Comparison of ENCODE assay signal across 17 cellular contexts in genomic region chr1:209882286-209882685, GRCh38. TPM values are rescaled to one million over a fixed set of nuclear protein-coding genes. Genes with fewer than 3 reads are reported as not detected.
DNase-seq lines count a peak whose midpoint lies in the region; ATAC-seq and TF ChIP-seq lines count a peak whose summit lies in the region.
"Had no signal": no experiment of that assay in that cellular context is flagged by ENCODE, and none has a peak within 500 bp of the region (broad histone marks: within the 10 kb centered on the region; RNA-seq: fewer than 3 reads in every experiment).

No MANE protein-coding gene starts in this region.

- H2AFZ ChIP-seq in PC-3 (ENCODE audit: low read length), result no peak overlapping the region

- H3F3A ChIP-seq in PC-3 (ENCODE audit: low read length, unreplicated experiment), result no peaks in the 10 kb centered on the region

- TF ChIP-seq POLR2A in prostate gland (IDR thresholded peaks at IDR 0.05) (no peak), gastrocnemius medialis (IDR thresholded peaks at IDR 0.05) (no peak)

- no peak overlapping the region for H3K27ac ChIP-seq in PC-3 (ENCODE audit: low read length)
- H3K27ac ChIP-seq in foreskin keratinocyte, result peak overlapping the region; percentile 98
- H3K27ac ChIP-seq in substantia nigra (ENCODE audit: low read depth, low read length, poor library complexity, severe bottlenecking), result peak overlapping the region; percentile 13
- H3K27ac ChIP-seq in prostate gland, result no peak overlapping the region
- no peak overlapping the region for H3K27ac ChIP-seq in gastrocnemius medialis

- POLR2A ChIA-PET in PC-3 (lab: Charles Lee; ENCODE audit: unreplicated experiment), result no interaction called here

- CTCF ChIA-PET in PC-3 (lab: Charles Lee), result no interaction called here

- no peak for ATAC-seq in PC-3
- ATAC-seq in foreskin keratinocyte, result no peak
- no peak for ATAC-seq in gastrocnemius medialis
- ATAC-seq: CD8-positive, alpha-beta T cell had no signal

- no peak overlapping the region for H3K4me2 ChIP-seq in PC-3 (ENCODE audit: low read length)

- H3K36me3 ChIP-seq in PC-3 (ENCODE audit: low read depth, low read length) (no peaks in the 10 kb centered on the region), prostate gland (no peaks in the 10 kb centered on the region), gastrocnemius medialis (no peaks in the 10 kb centered on the region)
- H3K36me3 ChIP-seq: BLaER1, SJCRH30 had no signal

- WGBS in prostate gland, result 80% methylated on average over 3 of the region's 3 CpGs

- H4K20me1 ChIP-seq in PC-3 (ENCODE audit: low read length), result no peaks in the 10 kb centered on the region
- H4K20me1 ChIP-seq: BLaER1 had no signal

- H3K9me3 ChIP-seq in PC-3 (ENCODE audit: low read length), result no peaks in the 10 kb centered on the region
- no peaks in the 10 kb centered on the region for H3K9me3 ChIP-seq in prostate gland
- no peaks in the 10 kb centered on the region for H3K9me3 ChIP-seq in gastrocnemius medialis
- H3K9me3 ChIP-seq: BLaER1, SJCRH30 had no signal

- intact Hi-C loops in PC-3 (cut with micrococcal nuclease) (no loop called here), prostate gland (cut with DNase I) (no loop called here), gastrocnemius medialis (cut with DNase I; ENCODE audit: low total_unique reads) (no loop called here)

- no TSS peak for BruUV-seq in PC-3 (replicated peaks; lab: Mats Ljungman, UMichigan)

- no peaks in the 10 kb centered on the region for H3K9me2 ChIP-seq in PC-3 (replicated peaks; ENCODE audit: low read length)

- no peaks in the 10 kb centered on the region for H3K27me3 ChIP-seq in PC-3 (ENCODE audit: low read length)
- no peaks in the 10 kb centered on the region for H3K27me3 ChIP-seq in foreskin keratinocyte
- no peaks in the 10 kb centered on the region for H3K27me3 ChIP-seq in prostate gland (replicated peaks; ENCODE audit: insufficient read depth)
- H3K27me3 ChIP-seq in gastrocnemius medialis, result peaks cover 0 to 4% (median 3%) of the 10 kb centered on the region in 3 donors
- H3K27me3 ChIP-seq: BLaER1, SJCRH30 had no signal

- in situ Hi-C loops in G401 (cut with HindIII; ENCODE audit: low sequenced_read_pairs), result no loop called here
- in situ Hi-C loops in gastrocnemius medialis (cut with MboI; ENCODE audit: low sequenced_read_pairs in 4 of 4), result no loop called here

- no peak overlapping the region for H3K4me3 ChIP-seq in PC-3 (ENCODE audit: low read length)
- no peak overlapping the region for H3K4me3 ChIP-seq in prostate gland
- no peak overlapping the region for H3K4me3 ChIP-seq in gastrocnemius medialis
- H3K4me3 ChIP-seq: BLaER1, SJCRH30 had no signal

- no peaks in the 10 kb centered on the region for H3K79me2 ChIP-seq in PC-3 (ENCODE audit: low read length)

- H3K4me1 ChIP-seq in PC-3 (ENCODE audit: insufficient read depth, low read length), result peaks cover 49% of the 10 kb centered on the region
- peaks cover 31% of the 10 kb centered on the region for H3K4me1 ChIP-seq in foreskin keratinocyte
- no peaks in the 10 kb centered on the region for H3K4me1 ChIP-seq in prostate gland (replicated peaks)
- H3K4me1 ChIP-seq in gastrocnemius medialis, result no peaks in the 10 kb centered on the region

- no peak for TF ChIP-seq CTCF in PC-3 (conservative IDR thresholded peaks at IDR 0.05; ENCODE audit: low read depth, low read length)
- no peak for TF ChIP-seq CTCF in foreskin keratinocyte (conservative IDR thresholded peaks at IDR 0.05)
- no peak for TF ChIP-seq CTCF in prostate gland (IDR thresholded peaks at IDR 0.05)
- no peak for TF ChIP-seq CTCF in gastrocnemius medialis (IDR thresholded peaks at IDR 0.05 in 4 of 5, conservative IDR thresholded peaks at IDR 0.05 in 1 of 5)

- DNase-seq in G401 (ENCODE audit: low spot score) (peak; percentile 51), PC-3 (peak; percentile 0), foreskin keratinocyte (no peak), substantia nigra (lab: John Stamatoyannopoulos, UW) (no peak), prostate gland (ENCODE audit: low spot score) (no peak), cerebellar nuclear complex (lab: John Stamatoyannopoulos, UW) (no peak), gastrocnemius medialis (no peak)
- DNase-seq: CD8-positive, alpha-beta T cell; GF-D8; H7; Karpas-422; NCI-H2081 treated with DMSO at 0.1 percent for 48 hours; NCI-H2171 treated with DMSO at 0.1 percent for 48 hours; NCI-H526; SJCRH30 had no signal

- H3K9ac ChIP-seq in PC-3 (ENCODE audit: low read length), result no peak overlapping the region
- H3K9ac ChIP-seq: BLaER1 had no signal

RNA-seq across cellular contexts. Expression of gene UTP25, which starts 54.5 kb away (rescaled TPM):
- total RNA-seq in G401 (2014; rRNA removed; shearing (Covaris generic)), result 9.7 and 13.5 TPM in 2 replicates
- 14.3 and 15.3 TPM in 2 replicates for total RNA-seq in PC-3 (2014; rRNA removed)
- 9.0 and 9.2 TPM in 2 replicates for total RNA-seq in foreskin keratinocyte
- polyA plus RNA-seq in foreskin keratinocyte, result 3.2 and 3.7 TPM in 2 replicates
- total RNA-seq in prostate gland, result 1 to 10 TPM; 6.0 to 8.1 TPM
- total RNA-seq in gastrocnemius medialis, result 1 to 10 TPM; 3.9 to 4.6 (median 4.2) TPM

RNA-seq across cellular contexts. Expression of gene SYT14, which starts 55.7 kb away (rescaled TPM):
- total RNA-seq in G401 (2014; rRNA removed; shearing (Covaris generic)), result 37.5 and 58.0 TPM in 2 replicates
- total RNA-seq in PC-3 (2014; rRNA removed), result 3.5 and 5.2 TPM in 2 replicates
- total RNA-seq in foreskin keratinocyte, result 4.1 and 7.1 TPM in 2 replicates
- 0.48 and 0.97 TPM in 2 replicates for polyA plus RNA-seq in foreskin keratinocyte
- 1 to 10 TPM in 1 of 2 donors, under 1 TPM in 1; 0.41 to 6.0 TPM for total RNA-seq in prostate gland
- 1 to 10 TPM in 1 of 4 donors, under 1 TPM in 2, not detected in 1; 0.05 to 1.1 (median 0.11) TPM for total RNA-seq in gastrocnemius medialis
- total RNA-seq: CD8-positive, alpha-beta T cell; OCI-LY7; SJCRH30 had no signal

Comparison
In these comparisons a context has a peak if more than half of its experiments do, and no peak if none do; other contexts are left out.
1. DNase-seq: peak in G401 (single experiment) and PC-3 (single experiment); none in foreskin keratinocyte (0 of 2), substantia nigra (0 of 49), prostate gland (single experiment), cerebellar nuclear complex (0 of 2) and gastrocnemius medialis (0 of 2).
2. H3K27ac ChIP-seq: peak in foreskin keratinocyte (single experiment) and substantia nigra (single experiment); none in PC-3 (single experiment), prostate gland (0 of 2) and gastrocnemius medialis (0 of 4).